Comparison of ENCODE assay signal across 1 cellular context in the genomic region with DNA sequence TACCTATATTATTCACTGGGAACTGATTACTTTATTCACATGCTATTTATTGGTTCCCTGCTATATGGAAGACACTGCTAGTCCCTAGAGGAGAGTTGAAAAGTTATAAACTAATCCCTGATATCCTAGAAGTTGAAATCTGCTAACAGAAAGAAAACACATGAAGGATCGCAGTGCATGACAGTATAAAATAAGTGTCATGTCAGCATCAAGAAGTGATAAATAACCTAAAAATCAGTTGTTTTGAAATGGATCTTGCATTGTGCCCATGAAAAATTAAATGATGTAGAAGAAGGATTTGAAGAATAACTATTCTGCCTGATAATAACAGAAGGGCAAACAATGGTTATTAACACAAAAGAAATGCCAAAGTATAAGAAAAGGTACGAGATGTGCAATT.
TF ChIP-seq lines count a peak whose summit lies in the region.

No MANE protein-coding gene starts in this region.

TF ChIP-seq in K562, 482 proteins besides CTCF, POLR2A, EP300 and RAD21 (continued from another document):
- TF ChIP-seq, protein P1, sequence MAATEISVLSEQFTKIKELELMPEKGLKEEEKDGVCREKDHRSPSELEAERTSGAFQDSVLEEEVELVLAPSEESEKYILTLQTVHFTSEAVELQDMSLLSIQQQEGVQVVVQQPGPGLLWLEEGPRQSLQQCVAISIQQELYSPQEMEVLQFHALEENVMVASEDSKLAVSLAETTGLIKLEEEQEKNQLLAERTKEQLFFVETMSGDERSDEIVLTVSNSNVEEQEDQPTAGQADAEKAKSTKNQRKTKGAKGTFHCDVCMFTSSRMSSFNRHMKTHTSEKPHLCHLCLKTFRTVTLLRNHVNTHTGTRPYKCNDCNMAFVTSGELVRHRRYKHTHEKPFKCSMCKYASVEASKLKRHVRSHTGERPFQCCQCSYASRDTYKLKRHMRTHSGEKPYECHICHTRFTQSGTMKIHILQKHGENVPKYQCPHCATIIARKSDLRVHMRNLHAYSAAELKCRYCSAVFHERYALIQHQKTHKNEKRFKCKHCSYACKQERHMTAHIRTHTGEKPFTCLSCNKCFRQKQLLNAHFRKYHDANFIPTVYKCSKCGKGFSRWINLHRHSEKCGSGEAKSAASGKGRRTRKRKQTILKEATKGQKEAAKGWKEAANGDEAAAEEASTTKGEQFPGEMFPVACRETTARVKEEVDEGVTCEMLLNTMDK (IDR thresholded peaks at IDR 0.05; ENCODE audit: borderline replicate concordance, insufficient read depth, low read depth, low read length, poor library complexity, severe bottlenecking): no peak
